8 cellular contexts compared by ENCODE assay signal in genomic region chr6:34143884-34144580, GRCh38. TPM values are rescaled to one million over a fixed set of nuclear protein-coding genes. Genes with fewer than 3 reads are reported as not detected.
A peak's percentile ranks its signal among the peaks of the same experiment; 100 is the strongest.
DNase-seq lines count a peak whose midpoint lies in the region; ATAC-seq, FAIRE-seq and TF ChIP-seq lines count a peak whose summit lies in the region.

No MANE protein-coding gene starts in this region.

- no peak for TF ChIP-seq POLR2A in HepG2 (IDR thresholded peaks at IDR 0.05; ENCODE audit: insufficient read depth in 1 of 2, low read depth in 2 of 2, low read length in 2 of 2)

- peaks cover 10% of the 10 kb centered on the region; the same call in 1 of the 2 replicates for H4K20me1 ChIP-seq in HepG2 (ENCODE audit: insufficient read depth, low read length)

- peak; percentile 43 to 72 for ATAC-seq in activated naive CD4-positive, alpha-beta T cell treated with anti-CD3 and anti-CD28 coated beads, Interleukin-2, amount 50 U/mL, for 72 hours
- ATAC-seq in HepG2: peak; percentile 68
- ATAC-seq in HG03045 (IDR thresholded peaks at IDR 0.05; ENCODE audit: unreplicated experiment): no peak

- no peak overlapping the region for H3K9ac ChIP-seq in HepG2 (ENCODE audit: insufficient read depth, low read depth, low read length)

- no TSS peak for BruUV-seq in HepG2 (replicated peaks; lab: Mats Ljungman, UMichigan)

- H3K4me3 ChIP-seq in HepG2 (replicated peaks in 1 of 3; ENCODE audit: insufficient read depth in 1 of 3, low read depth in 2 of 3, low read length in 3 of 3): no peak overlapping the region; a peak in 1 of 6 replicates

- H3K4me2 ChIP-seq in HepG2 (ENCODE audit: low read depth, low read length): no peak overlapping the region; the same call in 1 of the 2 replicates

- WGBS in HepG2 (ENCODE audit: low lambda C conversion rate): 16% methylated on average over 23 of the region's 63 CpGs

- H2AFZ ChIP-seq in HepG2 (ENCODE audit: low read length): no peak overlapping the region

- CTCF ChIA-PET in HepG2 (lab: Yijun Ruan, JAX; ENCODE audit: low intra/inter-chr PET ratio, low total read pairs): no interaction called here

- H3K36me3 ChIP-seq in HepG2 (replicated peaks in 1 of 2; ENCODE audit: control insufficient read depth in 1 of 2, insufficient read depth in 2 of 2, low read length in 2 of 2): no peaks in the 10 kb centered on the region

- H3K9me3 Mint-ChIP-seq in activated naive CD4-positive, alpha-beta T cell treated with anti-CD3 and anti-CD28 coated beads, Interleukin-2, amount 50 U/mL, for 72 hours: no peaks in the 10 kb centered on the region

- H3K79me2 ChIP-seq in HepG2 (ENCODE audit: insufficient read depth, low read length): no peaks in the 10 kb centered on the region

- peaks cover 20 to 97% of the 10 kb centered on the region in 2 experiments; a peak in 4 of 5 replicates for H3K27me3 ChIP-seq in HepG2 (ENCODE audit: control insufficient read depth in 1 of 2, insufficient read depth in 2 of 2, low read length in 2 of 2)

- DNase-seq in DMS53 (lab: John Stamatoyannopoulos, UW): peak; percentile 50
- DNase-seq in DMS53 treated with DMSO at 0.1 percent for 48 hours (lab: John Stamatoyannopoulos, UW; ENCODE audit: unreplicated experiment): no peak
- DNase-seq in NCI-H82 (lab: John Stamatoyannopoulos, UW): peak; percentile 95
- peak in 1 of 2 donors; percentile 59 for DNase-seq in activated naive CD4-positive, alpha-beta T cell treated with anti-CD3 and anti-CD28 coated beads, Interleukin-2, amount 50 U/mL, for 72 hours (ENCODE audit: low spot score in 2 of 2)
- peak; percentile 24 for DNase-seq in HepG2 (ENCODE audit: low spot score)
- DNase-seq in stimulated activated CD8-positive, alpha-beta memory T cell treated with anti-CD3 and anti-CD28 coated beads, Interleukin-7, amount 100 ng/mL, for 4 hours (ENCODE audit: low read depth in 2 of 2): peak; percentile 21 to 63
- DNase-seq in RKO (ENCODE audit: low spot score): no peak

- peak; percentile 51 for TF ChIP-seq CTCF in HepG2 (CRISPR knock-in tag; IDR thresholded peaks at IDR 0.05)

- H3K36me3 Mint-ChIP-seq in activated naive CD4-positive, alpha-beta T cell treated with anti-CD3 and anti-CD28 coated beads, Interleukin-2, amount 50 U/mL, for 72 hours: no peaks in the 10 kb centered on the region

- TF ChIP-seq RAD21 in HepG2 (CRISPR knock-in tag; IDR thresholded peaks at IDR 0.05): no peak

- no peak for FAIRE-seq in HepG2 (lab: Jason Lieb, UNC)

- no peak overlapping the region for H3K27ac Mint-ChIP-seq in activated naive CD4-positive, alpha-beta T cell treated with anti-CD3 and anti-CD28 coated beads, Interleukin-2, amount 50 U/mL, for 72 hours

- H3K4me1 ChIP-seq in HepG2 (ENCODE audit: insufficient read depth, low read length): peaks cover 7% of the 10 kb centered on the region; the same call in 1 of the 2 replicates

- TF ChIP-seq EP300 in HepG2 (IDR thresholded peaks at IDR 0.05; ENCODE audit: low read depth in 2 of 2, low read length in 2 of 2) (no peak), HepG2 (CRISPR knock-in tag; IDR thresholded peaks at IDR 0.05; ENCODE audit: borderline replicate concordance) (no peak)

- no peaks in the 10 kb centered on the region for H3K9me3 ChIP-seq in HepG2 (ENCODE audit: low read length)

- in situ Hi-C loops in HepG2 (cut with HindIII; ENCODE audit: extremely low pct_ligation_motif_present, low pct_unique_long_range_greater_than_20kb): loop anchor here (5.0 kb wide), 1 partner anchor 87 kb away; no protein-coding TSS in a partner anchor

- no peak overlapping the region for H3K27ac ChIP-seq in HepG2 (ENCODE audit: extremely low read length, insufficient read depth, low read length)

- POLR2A ChIA-PET in HepG2 (lab: Yijun Ruan, JAX): no interaction called here

- intact Hi-C loops in HepG2 (cut with micrococcal nuclease; ENCODE audit: unreplicated experiment): no loop called here

TF ChIP-seq in HepG2, 621 proteins besides CTCF, POLR2A, EP300 and RAD21 (continues in another document):
- TF ChIP-seq, protein P1, sequence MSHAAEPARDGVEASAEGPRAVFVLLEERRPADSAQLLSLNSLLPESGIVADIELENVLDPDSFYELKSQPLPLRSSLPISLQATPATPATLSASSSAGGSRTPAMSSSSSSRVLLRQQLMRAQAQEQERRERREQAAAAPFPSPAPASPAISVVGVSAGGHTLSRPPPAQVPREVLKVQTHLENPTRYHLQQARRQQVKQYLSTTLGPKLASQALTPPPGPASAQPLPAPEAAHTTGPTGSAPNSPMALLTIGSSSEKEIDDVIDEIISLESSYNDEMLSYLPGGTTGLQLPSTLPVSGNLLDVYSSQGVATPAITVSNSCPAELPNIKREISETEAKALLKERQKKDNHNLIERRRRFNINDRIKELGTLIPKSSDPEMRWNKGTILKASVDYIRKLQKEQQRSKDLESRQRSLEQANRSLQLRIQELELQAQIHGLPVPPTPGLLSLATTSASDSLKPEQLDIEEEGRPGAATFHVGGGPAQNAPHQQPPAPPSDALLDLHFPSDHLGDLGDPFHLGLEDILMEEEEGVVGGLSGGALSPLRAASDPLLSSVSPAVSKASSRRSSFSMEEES (CRISPR knock-in tag; IDR thresholded peaks at IDR 0.05): no peak
- no peak for TF ChIP-seq ARHGAP35 (CRISPR knock-in tag; IDR thresholded peaks at IDR 0.05; ENCODE audit: borderline replicate concordance)
- TF ChIP-seq, protein P2, sequence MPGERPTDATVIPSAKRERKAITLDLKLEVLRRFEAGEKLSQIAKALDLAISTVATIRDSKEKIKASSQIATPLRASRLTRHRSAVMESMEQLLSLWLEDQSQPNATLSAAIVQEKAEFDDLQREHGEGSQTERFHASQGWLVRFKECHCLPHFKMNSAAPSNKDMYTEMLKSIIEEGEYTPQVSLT (CRISPR knock-in tag; IDR thresholded peaks at IDR 0.05; ENCODE audit: borderline replicate concordance, low read depth): no peak
- TF ChIP-seq, protein P3, sequence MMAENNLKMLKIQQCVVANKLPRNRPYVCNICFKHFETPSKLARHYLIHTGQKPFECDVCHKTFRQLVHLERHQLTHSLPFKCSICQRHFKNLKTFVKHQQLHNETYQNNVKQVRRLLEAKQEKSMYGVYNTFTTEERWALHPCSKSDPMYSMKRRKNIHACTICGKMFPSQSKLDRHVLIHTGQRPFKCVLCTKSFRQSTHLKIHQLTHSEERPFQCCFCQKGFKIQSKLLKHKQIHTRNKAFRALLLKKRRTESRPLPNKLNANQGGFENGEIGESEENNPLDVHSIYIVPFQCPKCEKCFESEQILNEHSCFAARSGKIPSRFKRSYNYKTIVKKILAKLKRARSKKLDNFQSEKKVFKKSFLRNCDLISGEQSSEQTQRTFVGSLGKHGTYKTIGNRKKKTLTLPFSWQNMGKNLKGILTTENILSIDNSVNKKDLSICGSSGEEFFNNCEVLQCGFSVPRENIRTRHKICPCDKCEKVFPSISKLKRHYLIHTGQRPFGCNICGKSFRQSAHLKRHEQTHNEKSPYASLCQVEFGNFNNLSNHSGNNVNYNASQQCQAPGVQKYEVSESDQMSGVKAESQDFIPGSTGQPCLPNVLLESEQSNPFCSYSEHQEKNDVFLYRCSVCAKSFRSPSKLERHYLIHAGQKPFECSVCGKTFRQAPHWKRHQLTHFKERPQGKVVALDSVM (CRISPR knock-in tag; IDR thresholded peaks at IDR 0.05): no peak
- TF ChIP-seq, protein P4, sequence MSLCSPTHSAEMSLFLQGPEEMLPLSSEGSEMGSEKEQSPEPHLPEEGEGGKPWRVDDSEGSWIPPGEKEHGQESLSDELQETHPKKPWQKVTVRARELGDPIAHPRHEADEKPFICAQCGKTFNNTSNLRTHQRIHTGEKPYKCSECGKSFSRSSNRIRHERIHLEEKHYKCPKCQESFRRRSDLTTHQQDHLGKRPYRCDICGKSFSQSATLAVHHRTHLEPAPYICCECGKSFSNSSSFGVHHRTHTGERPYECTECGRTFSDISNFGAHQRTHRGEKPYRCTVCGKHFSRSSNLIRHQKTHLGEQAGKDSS (CRISPR knock-in tag; IDR thresholded peaks at IDR 0.05; ENCODE audit: borderline replicate concordance, low read depth): 0 out of 2 replicates have a peak, but pooled peaks have one; percentile 25
- peak; percentile 50; the same call in 1 of the 2 replicates for TF ChIP-seq MTF2 (CRISPR knock-in tag; IDR thresholded peaks at IDR 0.05; ENCODE audit: borderline replicate concordance)
- TF ChIP-seq STAG1 (CRISPR knock-in tag; IDR thresholded peaks at IDR 0.05): no peak
- TF ChIP-seq EZH2 (conservative IDR thresholded peaks at IDR 0.05; ENCODE audit: low read depth, low read length): peak; percentile 66
- TF ChIP-seq SATB2 (CRISPR knock-in tag; IDR thresholded peaks at IDR 0.05): no peak

RNA-seq across cellular contexts. Expression of gene GRM4, which starts 1.9 kb away (rescaled TPM):
- total RNA-seq in activated naive CD4-positive, alpha-beta T cell treated with anti-CD3 and anti-CD28 coated beads, Interleukin-2, amount 50 U/mL, for 72 hours: under 1 TPM; 0.12 to 0.36 TPM
- not detected in 2 replicates for total RNA-seq in HepG2 (2016; rRNA removed; fragmentation: Illumina TruSeq; extraction: Trizol)
- not detected in 2 replicates for total RNA-seq in HepG2 (2016; cell fraction: cytosol; rRNA removed; fragmentation: Illumina TruSeq; extraction: Trizol; ENCODE audit: low read depth)
- not detected in 2 replicates for total RNA-seq in HepG2 (2016; cell fraction: insoluble cytoplasmic fraction; rRNA removed; fragmentation: Illumina TruSeq; extraction: Trizol)
- not detected in 2 replicates for total RNA-seq in HepG2 (2016; cell fraction: membrane; rRNA removed; fragmentation: Illumina TruSeq; extraction: Trizol)
- not detected in 2 replicates for total RNA-seq in HepG2 (2016; cell fraction: nucleus; rRNA removed; fragmentation: Illumina TruSeq; extraction: Trizol)
- polyA plus RNA-seq in HepG2 (2011; rRNA removed): not detected in 2 replicates
- polyA plus RNA-seq in HepG2 (2011; cell fraction: cytosol; rRNA removed): not detected in 2 replicates
- not detected in 2 replicates for polyA plus RNA-seq in HepG2 (2011; cell fraction: nucleus; rRNA removed)
- not detected in 2 replicates for polyA plus RNA-seq in HepG2 (2012)
- not detected in 2 replicates for polyA plus RNA-seq in HepG2 (2016; cell fraction: cytosol; fragmentation: Illumina TruSeq; extraction: Trizol; ENCODE audit: low read depth)
- polyA plus RNA-seq in HepG2 (2016; cell fraction: insoluble cytoplasmic fraction; fragmentation: Illumina TruSeq; extraction: Trizol; ENCODE audit: low read depth): not detected in 2 replicates
- not detected in 2 replicates for polyA plus RNA-seq in HepG2 (2016; cell fraction: membrane; fragmentation: Illumina TruSeq; extraction: Trizol; ENCODE audit: low read depth)
- polyA plus RNA-seq in HepG2 (2016; cell fraction: nucleus; fragmentation: Illumina TruSeq; extraction: Trizol; ENCODE audit: insufficient read depth, low read depth): not detected in 2 replicates
- polyA minus RNA-seq in HepG2 (2011; rRNA and poly(A)+ RNA removed; ENCODE audit: low replicate concordance): 0.09 TPM in 1 of 2 replicates, not detected in the other
- polyA minus RNA-seq in HepG2 (2011; cell fraction: cytosol; rRNA and poly(A)+ RNA removed): not detected in 2 replicates
- not detected in 2 replicates for polyA minus RNA-seq in HepG2 (2011; cell fraction: nucleus; rRNA and poly(A)+ RNA removed)

Comparison
In these comparisons a context has a peak if more than half of its experiments do, and no peak if none do; other contexts are left out.
1. DNase-seq: peak in DMS53 (single experiment), NCI-H82 (single experiment), HepG2 (single experiment) and stimulated activated CD8-positive, alpha-beta memory T cell treated with anti-CD3 and anti-CD28 coated beads, Interleukin-7, amount 100 ng/mL, for 4 hours (2 of 2); none in DMS53 treated with DMSO at 0.1 percent for 48 hours (single experiment) and RKO (single experiment).